ENCODE assay signal across 14 cellular contexts in the genomic region with DNA sequence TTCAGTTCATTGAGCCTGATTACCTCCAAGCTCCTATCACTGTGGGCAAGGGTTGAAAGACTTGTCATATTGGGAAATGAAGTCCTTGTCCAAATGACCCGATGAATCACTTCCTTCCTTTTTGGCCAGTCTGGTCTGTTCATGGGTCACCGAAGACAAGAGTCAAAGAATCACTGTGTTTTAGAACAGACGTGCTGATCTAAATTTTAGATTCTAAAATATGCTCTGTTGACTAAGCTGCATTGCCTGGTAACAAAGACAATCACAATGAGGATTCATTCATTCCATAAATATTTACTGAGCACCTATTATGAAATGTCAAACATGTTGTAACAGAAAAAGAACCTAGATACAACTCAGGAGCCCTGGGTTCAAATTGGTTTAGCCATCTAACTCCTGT.
DNase-seq lines count a peak whose midpoint lies in the region; ATAC-seq, FAIRE-seq and TF ChIP-seq lines count a peak whose summit lies in the region.
"Had no signal": no experiment of that assay in that cellular context is flagged by ENCODE, and none has a peak within 500 bp of the region (broad histone marks: within the 10 kb centered on the region; RNA-seq: fewer than 3 reads in every experiment).

No MANE protein-coding gene starts in this region.

- peak; percentile 94 for DNase-seq in AG10803 (ENCODE audit: low read depth)
- peak; percentile 95 for DNase-seq in M059J (ENCODE audit: low read depth)
- peak; percentile 84 for DNase-seq in brain microvascular endothelial cell
- peak; percentile 25 for DNase-seq in keratinocyte (ENCODE audit: low read depth, low spot score)
- no peak for DNase-seq in activated T-helper 1 cell treated with anti-CD3 and anti-CD28 coated beads, Interleukin-12 subunit alpha, Interleukin-12 subunit beta, Interleukin-2, Interleukin-4 antibody, amounts not matched to agents 30 ng/mL and 10 ng/mL and 1 ng/mL, durations not matched to agents 14 hours and 24 hours and 36 hours (ENCODE audit: low spot score)
- DNase-seq in endothelial cell (ENCODE audit: low spot score) = no peak
- DNase-seq: esophagus squamous epithelium; left colon; NCI-H69; stimulated activated CD4-positive, alpha-beta T cell treated with anti-CD3 and anti-CD28 coated beads, Interleukin-4, amount 100 ng/mL, for 4 hours had no signal

- H3K36me3 ChIP-seq in brain microvascular endothelial cell (replicated peaks) (no peaks in the 10 kb centered on the region), keratinocyte (ENCODE audit: control insufficient read depth in 2 of 2, extremely low read depth in 1 of 2, insufficient read depth in 2 of 2, low read length in 2 of 2) (no peaks in the 10 kb centered on the region)
- H3K36me3 ChIP-seq: BLaER1 treated with 17β-estradiol and CSF1 and Interleukin-3, amounts not matched to agents 10 nM and 100 nM; esophagus squamous epithelium; HAP-1 had no signal

- no peaks in the 10 kb centered on the region for H3K27me3 ChIP-seq in brain microvascular endothelial cell (replicated peaks)
- H3K27me3 ChIP-seq in keratinocyte (ENCODE audit: control insufficient read depth, extremely low read depth, insufficient read depth, low read length) = no peaks in the 10 kb centered on the region
- H3K27me3 ChIP-seq: BLaER1 treated with 17β-estradiol and CSF1 and Interleukin-3, amounts not matched to agents 10 nM and 100 nM; esophagus squamous epithelium had no signal

- no peak for TF ChIP-seq CTCF in AG10803 (conservative IDR thresholded peaks at IDR 0.05; ENCODE audit: low read length)
- TF ChIP-seq CTCF in brain microvascular endothelial cell (IDR thresholded peaks at IDR 0.05; ENCODE audit: low read depth, low read length, missing control alignments) = no peak
- TF ChIP-seq CTCF in keratinocyte (optimal IDR thresholded peaks at IDR 0.05 in 1 of 3, IDR thresholded peaks at IDR 0.05 in 1 of 3, conservative IDR thresholded peaks at IDR 0.05 in 1 of 3; ENCODE audit: extremely low read depth in 1 of 3, insufficient read depth in 2 of 3, low read length in 3 of 3) = no peak
- no peak for TF ChIP-seq CTCF in endothelial cell (IDR thresholded peaks at IDR 0.05; ENCODE audit: unreplicated experiment)

- no peak overlapping the region for H2AFZ ChIP-seq in keratinocyte (ENCODE audit: control insufficient read depth, low read length)

- no peak overlapping the region for H3K9ac ChIP-seq in keratinocyte (ENCODE audit: control insufficient read depth, extremely low read depth, insufficient read depth, low read length)

- no peak overlapping the region for H3K27ac Mint-ChIP-seq in activated T-helper 1 cell treated with anti-CD3 and anti-CD28 coated beads, Interleukin-12 subunit alpha, Interleukin-12 subunit beta, Interleukin-2, Interleukin-4 antibody, amounts not matched to agents 30 ng/mL and 10 ng/mL and 1 ng/mL, durations not matched to agents 14 hours and 24 hours and 36 hours
- no peak overlapping the region for H3K27ac Mint-ChIP-seq in endothelial cell (ENCODE audit: unreplicated experiment)

- ATAC-seq in GM18520 (IDR thresholded peaks at IDR 0.05; ENCODE audit: unreplicated experiment) (no peak), GM21528 (IDR thresholded peaks at IDR 0.05; ENCODE audit: low FRiP score, unreplicated experiment) (no peak)
- ATAC-seq: left colon had no signal

- H3K9me3 Mint-ChIP-seq in activated T-helper 1 cell treated with anti-CD3 and anti-CD28 coated beads, Interleukin-12 subunit alpha, Interleukin-12 subunit beta, Interleukin-2, Interleukin-4 antibody, amounts not matched to agents 30 ng/mL and 10 ng/mL and 1 ng/mL, durations not matched to agents 14 hours and 24 hours and 36 hours = no peaks in the 10 kb centered on the region
- H3K9me3 Mint-ChIP-seq in endothelial cell (ENCODE audit: unreplicated experiment) = no peaks in the 10 kb centered on the region

- no peak overlapping the region for H3K4me3 Mint-ChIP-seq in activated T-helper 1 cell treated with anti-CD3 and anti-CD28 coated beads, Interleukin-12 subunit alpha, Interleukin-12 subunit beta, Interleukin-2, Interleukin-4 antibody, amounts not matched to agents 30 ng/mL and 10 ng/mL and 1 ng/mL, durations not matched to agents 14 hours and 24 hours and 36 hours
- H3K4me3 Mint-ChIP-seq in endothelial cell (ENCODE audit: unreplicated experiment) = no peak overlapping the region

- H3K4me3 ChIP-seq in AG10803 (ENCODE audit: low read length) (no peak overlapping the region), brain microvascular endothelial cell (ENCODE audit: low read depth, low read length) (no peak overlapping the region), keratinocyte (ENCODE audit: control insufficient read depth in 2 of 3, extremely low read depth in 1 of 3, insufficient read depth in 2 of 3, low read depth in 1 of 3, low read length in 3 of 3) (no peak overlapping the region)
- H3K4me3 ChIP-seq: BLaER1 treated with 17β-estradiol and CSF1 and Interleukin-3, amounts not matched to agents 10 nM and 100 nM; esophagus squamous epithelium; HAP-1 had no signal

- no peaks in the 10 kb centered on the region for H3K79me2 ChIP-seq in keratinocyte (ENCODE audit: control insufficient read depth, insufficient read depth, low read length)

- no peaks in the 10 kb centered on the region for H3K36me3 Mint-ChIP-seq in activated T-helper 1 cell treated with anti-CD3 and anti-CD28 coated beads, Interleukin-12 subunit alpha, Interleukin-12 subunit beta, Interleukin-2, Interleukin-4 antibody, amounts not matched to agents 30 ng/mL and 10 ng/mL and 1 ng/mL, durations not matched to agents 14 hours and 24 hours and 36 hours (ENCODE audit: low read depth)
- H3K36me3 Mint-ChIP-seq in endothelial cell (ENCODE audit: low read depth, unreplicated experiment) = no peaks in the 10 kb centered on the region

- peaks cover 11% of the 10 kb centered on the region for H3K4me1 ChIP-seq in keratinocyte (ENCODE audit: control insufficient read depth, extremely low read depth, insufficient read depth, low read length)

- H3K27ac ChIP-seq in brain microvascular endothelial cell = peak overlapping the region; percentile 72
- peak overlapping the region; percentile 65 for H3K27ac ChIP-seq in keratinocyte (ENCODE audit: control insufficient read depth, insufficient read depth, low read length)
- H3K27ac ChIP-seq: esophagus squamous epithelium had no signal

- H4K20me1 ChIP-seq in keratinocyte (ENCODE audit: control insufficient read depth, extremely low read depth, insufficient read depth, low read length) = no peaks in the 10 kb centered on the region
- H4K20me1 ChIP-seq: BLaER1 treated with 17β-estradiol and CSF1 and Interleukin-3, amounts not matched to agents 10 nM and 100 nM had no signal

- no peaks in the 10 kb centered on the region for H3K9me1 ChIP-seq in keratinocyte (ENCODE audit: control insufficient read depth, extremely low read depth, insufficient read depth, low read length)

- intact Hi-C loops in activated T-helper 1 cell treated with anti-CD3 and anti-CD28 coated beads, Interleukin-12 subunit alpha, Interleukin-12 subunit beta, Interleukin-2, Interleukin-4 antibody, amounts not matched to agents 30 ng/mL and 10 ng/mL and 1 ng/mL, durations not matched to agents 14 hours and 24 hours and 36 hours (cut with micrococcal nuclease) = no loop called here

- no peaks in the 10 kb centered on the region for H3K9me3 ChIP-seq in keratinocyte (ENCODE audit: control insufficient read depth, low read depth, low read length)
- H3K9me3 ChIP-seq: BLaER1 treated with 17β-estradiol and CSF1 and Interleukin-3, amounts not matched to agents 10 nM and 100 nM; esophagus squamous epithelium; HAP-1 had no signal

- in situ Hi-C loops in brain microvascular endothelial cell (cut with HindIII; ENCODE audit: low pct_ligation_motif_present, low sequenced_read_pairs) = no loop called here

- H3K4me1 Mint-ChIP-seq in activated T-helper 1 cell treated with anti-CD3 and anti-CD28 coated beads, Interleukin-12 subunit alpha, Interleukin-12 subunit beta, Interleukin-2, Interleukin-4 antibody, amounts not matched to agents 30 ng/mL and 10 ng/mL and 1 ng/mL, durations not matched to agents 14 hours and 24 hours and 36 hours (ENCODE audit: low read depth) = no peaks in the 10 kb centered on the region
- H3K4me1 Mint-ChIP-seq in endothelial cell (ENCODE audit: unreplicated experiment) = no peaks in the 10 kb centered on the region

- H3K4me2 ChIP-seq in keratinocyte (ENCODE audit: control insufficient read depth, extremely low read depth, insufficient read depth, low read depth, low read length) = peak overlapping the region; percentile 11

- peak; percentile 74 for FAIRE-seq in keratinocyte (lab: Jason Lieb, UNC)

- dilution Hi-C loops in keratinocyte (cut with MboI; ENCODE audit: extremely low pct_ligation_motif_present, low sequenced_read_pairs) = no loop called here

- H3K27me3 Mint-ChIP-seq in activated T-helper 1 cell treated with anti-CD3 and anti-CD28 coated beads, Interleukin-12 subunit alpha, Interleukin-12 subunit beta, Interleukin-2, Interleukin-4 antibody, amounts not matched to agents 30 ng/mL and 10 ng/mL and 1 ng/mL, durations not matched to agents 14 hours and 24 hours and 36 hours (ENCODE audit: insufficient read depth) = no peaks in the 10 kb centered on the region
- no peaks in the 10 kb centered on the region for H3K27me3 Mint-ChIP-seq in endothelial cell (ENCODE audit: unreplicated experiment)

Comparison
In these comparisons a context has a peak if more than half of its experiments do, and no peak if none do; other contexts are left out.
1. DNase-seq: peak in AG10803 (single experiment), M059J (single experiment), brain microvascular endothelial cell (single experiment) and keratinocyte (single experiment); none in activated T-helper 1 cell treated with anti-CD3 and anti-CD28 coated beads, Interleukin-12 subunit alpha, Interleukin-12 subunit beta, Interleukin-2, Interleukin-4 antibody, amounts not matched to agents 30 ng/mL and 10 ng/mL and 1 ng/mL, durations not matched to agents 14 hours and 24 hours and 36 hours (single experiment) and endothelial cell (single experiment).